10 cellular contexts compared by ENCODE assay signal in genomic region chr11:46363455-46363920, GRCh38. TPM values are rescaled to one million over a fixed set of nuclear protein-coding genes. Genes with fewer than 3 reads are reported as not detected.
A peak's percentile ranks its signal among the peaks of the same experiment; 100 is the strongest.
DNase-seq lines count a peak whose midpoint lies in the region; ATAC-seq and TF ChIP-seq lines count a peak whose summit lies in the region.
"Had no signal": no experiment of that assay in that cellular context is flagged by ENCODE, and none has a peak within 500 bp of the region (broad histone marks: within the 10 kb centered on the region; RNA-seq: fewer than 3 reads in every experiment).

No MANE protein-coding gene starts in this region.

- no peak overlapping the region for H3K4me3 ChIP-seq in ascending aorta
- H3K4me3 ChIP-seq in tibial nerve = peak overlapping the region in 1 of 4 donors; percentile 12

- no peak for TF ChIP-seq POLR2A in tibial nerve (IDR thresholded peaks at IDR 0.05)

- peak overlapping the region; percentile 80 for H3K4me3 Mint-ChIP-seq in stimulated activated effector memory CD8-positive, alpha-beta T cell treated with anti-CD3 and anti-CD28 coated beads, Interleukin-12 subunit alpha, Interleukin-12 subunit beta, amount 100 ng/mL, for 72 hours

- WGBS in tibial nerve, 2 donors = 34 to 49% methylated on average over 7 to 20 of the region's 20 CpGs

- H3K9me3 ChIP-seq in ascending aorta (no peaks in the 10 kb centered on the region), tibial nerve (no peaks in the 10 kb centered on the region)

- DNase-seq in HPDE6-E6E7 (ENCODE audit: extremely low spot score) (peak; percentile 84), ascending aorta (ENCODE audit: low spot score in 2 of 2) (no peak), hippocampal formation (lab: John Stamatoyannopoulos, UW) (peak; percentile 69 to 75), tibial nerve (ENCODE audit: low spot score in 2 of 2) (no peak)
- DNase-seq in stimulated activated effector memory CD8-positive, alpha-beta T cell treated with anti-CD3 and anti-CD28 coated beads, Interleukin-12 subunit alpha, Interleukin-12 subunit beta, amount 100 ng/mL, for 72 hours (ENCODE audit: low spot score in 2 of 2) = no peak
- DNase-seq: activated naive CD8-positive, alpha-beta T cell treated with anti-CD3 and anti-CD28 coated beads, Interleukin-2, amount 10 ng/mL, durations not matched to agents 7 days and 5 days; NCI-H774 had no signal

- peaks cover 16% of the 10 kb centered on the region for H3K36me3 Mint-ChIP-seq in stimulated activated effector memory CD8-positive, alpha-beta T cell treated with anti-CD3 and anti-CD28 coated beads, Interleukin-12 subunit alpha, Interleukin-12 subunit beta, amount 100 ng/mL, for 72 hours

- H3K4me1 Mint-ChIP-seq in stimulated activated effector memory CD8-positive, alpha-beta T cell treated with anti-CD3 and anti-CD28 coated beads, Interleukin-12 subunit alpha, Interleukin-12 subunit beta, amount 100 ng/mL, for 72 hours = peaks cover 58% of the 10 kb centered on the region

- no peaks in the 10 kb centered on the region for H3K27me3 ChIP-seq in ascending aorta
- H3K27me3 ChIP-seq in tibial nerve = no peaks in the 10 kb centered on the region

- H3K36me3 ChIP-seq in ascending aorta = peaks cover 0 to 7% of the 10 kb centered on the region in 2 donors
- H3K36me3 ChIP-seq in tibial nerve = peaks cover 0 to 2% (median 0%) of the 10 kb centered on the region in 3 donors

- no peaks in the 10 kb centered on the region for H3K9me3 Mint-ChIP-seq in stimulated activated effector memory CD8-positive, alpha-beta T cell treated with anti-CD3 and anti-CD28 coated beads, Interleukin-12 subunit alpha, Interleukin-12 subunit beta, amount 100 ng/mL, for 72 hours
- H3K9me3 Mint-ChIP-seq: activated naive CD8-positive, alpha-beta T cell treated with anti-CD3 and anti-CD28 coated beads, Interleukin-2, amount 10 ng/mL, durations not matched to agents 7 days and 5 days had no signal

- peak in 1 of 2 donors; percentile 32 for TF ChIP-seq EP300 in tibial nerve (IDR thresholded peaks at IDR 0.05)

- H3K4me1 ChIP-seq in ascending aorta = peaks cover 14 to 27% of the 10 kb centered on the region in 2 donors
- H3K4me1 ChIP-seq in tibial nerve = peaks cover 0 to 65% (median 40%) of the 10 kb centered on the region in 4 donors

- TF ChIP-seq CTCF in ascending aorta (IDR thresholded peaks at IDR 0.05) (no peak), tibial nerve (IDR thresholded peaks at IDR 0.05) (peak in 2 of 5 experiments; percentile 12 to 22)

- H3K27ac ChIP-seq in ascending aorta (peak overlapping the region; percentile 49 to 82), tibial nerve (peak overlapping the region in 2 of 4 donors; percentile 83 to 84)

- peak overlapping the region; percentile 96 for H3K27ac Mint-ChIP-seq in stimulated activated effector memory CD8-positive, alpha-beta T cell treated with anti-CD3 and anti-CD28 coated beads, Interleukin-12 subunit alpha, Interleukin-12 subunit beta, amount 100 ng/mL, for 72 hours

- no peak for ATAC-seq in stimulated activated effector memory CD8-positive, alpha-beta T cell treated with anti-CD3 and anti-CD28 coated beads, Interleukin-12 subunit alpha, Interleukin-12 subunit beta, amount 100 ng/mL, for 72 hours
- ATAC-seq in GM21515 (IDR thresholded peaks at IDR 0.05; ENCODE audit: unreplicated experiment) = no peak
- no peak for ATAC-seq in GM18909 (IDR thresholded peaks at IDR 0.05; ENCODE audit: poor library complexity, unreplicated experiment)
- ATAC-seq in GM18861 (IDR thresholded peaks at IDR 0.05; ENCODE audit: unreplicated experiment) = no peak

- intact Hi-C loops in ascending aorta (cut with DNase I) = no loop called here

RNA-seq across cellular contexts. Expression of gene DGKZ, which starts 16.2 kb away (rescaled TPM):
- total RNA-seq in ascending aorta = 123 TPM
- 100 to 1,000 TPM in 1 of 4 donors, 10 to 100 TPM in 3; 41.2 to 105 (median 49.6) TPM for total RNA-seq in tibial nerve

RNA-seq across cellular contexts. Expression of gene MDK, which starts 18.0 kb away (rescaled TPM):
- total RNA-seq in ascending aorta = 93.3 TPM
- total RNA-seq in tibial nerve = 100 to 1,000 TPM in 1 of 4 donors, 10 to 100 TPM in 3; 48.1 to 107 (median 57.3) TPM

RNA-seq across cellular contexts. Expression of gene CHRM4, which starts 28.1 kb away (rescaled TPM):
- total RNA-seq in ascending aorta (not detected), tibial nerve (1 to 10 TPM in 1 of 4 donors, not detected in 3; 1.2 TPM)

Comparison
In these comparisons a context has a peak if more than half of its experiments do, and no peak if none do; other contexts are left out.
1. DNase-seq: peak in HPDE6-E6E7 (single experiment) and hippocampal formation (2 of 2); none in ascending aorta (0 of 2), stimulated activated effector memory CD8-positive, alpha-beta T cell treated with anti-CD3 and anti-CD28 coated beads, Interleukin-12 subunit alpha, Interleukin-12 subunit beta, amount 100 ng/mL, for 72 hours (0 of 2) and tibial nerve (0 of 2).